Comparison of ENCODE assay signal across 8 cellular contexts in genomic region chr15:56249080-56249479, GRCh38. TPM values are rescaled to one million over a fixed set of nuclear protein-coding genes. Genes with fewer than 3 reads are reported as not detected.
A peak's percentile ranks its signal among the peaks of the same experiment; 100 is the strongest.
DNase-seq lines count a peak whose midpoint lies in the region; ATAC-seq and TF ChIP-seq lines count a peak whose summit lies in the region.

No MANE protein-coding gene starts in this region.

- H2AFZ ChIP-seq in H9 (ENCODE audit: low read length): no peak overlapping the region

- H2BK5ac ChIP-seq in H9 (ENCODE audit: insufficient read length, low read length): no peak overlapping the region

- H3K4me1 ChIP-seq in H9 (ENCODE audit: insufficient read depth, low read length) (peaks cover 3% of the 10 kb centered on the region; the same call in 1 of the 2 replicates), Peyer's patch (peaks cover 2 to 19% (median 9%) of the 10 kb centered on the region in 4 donors), thyroid gland (peaks cover 14 to 15% of the 10 kb centered on the region in 2 donors)

- DNase-seq in AG20443 (ENCODE audit: low spot score): peak; percentile 44
- DNase-seq in H9: peak; percentile 49
- DNase-seq in Peyer's patch: no peak
- DNase-seq in fibroblast of villous mesenchyme (ENCODE audit: low read depth): peak; percentile 61
- no peak for DNase-seq in thyroid gland
- no peak for DNase-seq in mesothelial cell of epicardium (ENCODE audit: low spot score in 2 of 2, unreplicated experiment in 2 of 2)
- no peak for DNase-seq in NCI-H187 treated with DMSO at 0.1 percent for 48 hours (lab: John Stamatoyannopoulos, UW)

- no peak overlapping the region for H2BK20ac ChIP-seq in H9 (ENCODE audit: low read depth, low read length, poor library complexity, severe bottlenecking)

- H3K27me3 ChIP-seq in H9 (ENCODE audit: insufficient read depth, low read length): no peaks in the 10 kb centered on the region
- no peaks in the 10 kb centered on the region for H3K27me3 ChIP-seq in Peyer's patch
- H3K27me3 ChIP-seq in thyroid gland: no peaks in the 10 kb centered on the region

- no peaks in the 10 kb centered on the region for H3K36me3 ChIP-seq in Peyer's patch
- H3K36me3 ChIP-seq in thyroid gland: no peaks in the 10 kb centered on the region

- no peak overlapping the region for H4K91ac ChIP-seq in H9 (ENCODE audit: insufficient read length, low read depth, low read length)

- no peak overlapping the region for H3K4me3 Mint-ChIP-seq in H9
- no peak overlapping the region for H3K4me3 Mint-ChIP-seq in mesothelial cell of epicardium

- peaks cover 28 to 38% of the 10 kb centered on the region in 2 experiments for H3K4me1 Mint-ChIP-seq in H9
- H3K4me1 Mint-ChIP-seq in mesothelial cell of epicardium: peaks cover 47% of the 10 kb centered on the region

- H3K23me2 ChIP-seq in H9 (ENCODE audit: insufficient read length, low read depth, low read length, poor library complexity, severe bottlenecking): peaks cover 3% of the 10 kb centered on the region

- H3K36me3 Mint-ChIP-seq in H9 (ENCODE audit: insufficient read depth in 1 of 3, low read depth in 3 of 3) (no peaks in the 10 kb centered on the region), mesothelial cell of epicardium (no peaks in the 10 kb centered on the region)

- TF ChIP-seq POLR2A in Peyer's patch (IDR thresholded peaks at IDR 0.05): no peak
- no peak for TF ChIP-seq POLR2A in thyroid gland (IDR thresholded peaks at IDR 0.05)

- no peak overlapping the region for H3K18ac ChIP-seq in H9 (ENCODE audit: insufficient read length, low read depth, low read length)

- H3T11ph ChIP-seq in H9 (ENCODE audit: low read length): no peak overlapping the region

- no peak overlapping the region for H3K23ac ChIP-seq in H9 (ENCODE audit: insufficient read length, low read depth, low read length)

- intact Hi-C loops in thyroid gland (cut with DNase I): no loop called here

- H3K56ac ChIP-seq in H9 (ENCODE audit: insufficient read length, low read depth, low read length): no peak overlapping the region

- H2BK120ac ChIP-seq in H9 (ENCODE audit: low read depth, low read length, poor library complexity, severe bottlenecking): no peak overlapping the region

- no peaks in the 10 kb centered on the region for H4K20me1 ChIP-seq in H9 (ENCODE audit: control insufficient read depth, insufficient read depth, insufficient read length)

- H3K79me2 ChIP-seq in H9 (ENCODE audit: insufficient read depth, low read length): no peaks in the 10 kb centered on the region

- H3K27ac Mint-ChIP-seq in H9 (no peak overlapping the region), mesothelial cell of epicardium (no peak overlapping the region)

- ATAC-seq in HG02610 (IDR thresholded peaks at IDR 0.05; ENCODE audit: unreplicated experiment): no peak

- no peak overlapping the region for H2BK15ac ChIP-seq in H9 (ENCODE audit: low read depth, low read length)

- TF ChIP-seq CTCF in H9 (conservative IDR thresholded peaks at IDR 0.05): peak; percentile 69
- peak in 4 of 6 experiments; percentile 13 to 53 (median 47) for TF ChIP-seq CTCF in Peyer's patch (IDR thresholded peaks at IDR 0.05)
- peak; percentile 51 for TF ChIP-seq CTCF in fibroblast of villous mesenchyme (IDR thresholded peaks at IDR 0.05; ENCODE audit: insufficient read depth, low read depth, low read length)
- TF ChIP-seq CTCF in thyroid gland (IDR thresholded peaks at IDR 0.05): peak in 2 of 6 experiments; percentile 8 to 18
- TF ChIP-seq CTCF in mesothelial cell of epicardium (IDR thresholded peaks at IDR 0.05; ENCODE audit: unreplicated experiment): no peak

- H4K8ac ChIP-seq in H9 (replicated peaks; ENCODE audit: insufficient read length, low read depth, low read length): no peak overlapping the region

- no peak overlapping the region for H2BK12ac ChIP-seq in H9 (ENCODE audit: insufficient read length, low read depth, low read length)

- no peak overlapping the region for H3K27ac ChIP-seq in H9 (ENCODE audit: insufficient read length, low read depth, low read length)
- peak overlapping the region in 2 of 4 donors; percentile 32 to 58 for H3K27ac ChIP-seq in Peyer's patch
- H3K27ac ChIP-seq in thyroid gland: no peak overlapping the region

- no peak overlapping the region for H3K9ac ChIP-seq in H9 (ENCODE audit: extremely low read depth, insufficient read length, low read length)

- H3K9me3 Mint-ChIP-seq in H9 (no peaks in the 10 kb centered on the region), mesothelial cell of epicardium (no peaks in the 10 kb centered on the region)

- H3K79me1 ChIP-seq in H9 (ENCODE audit: insufficient read depth, low read depth, low read length, poor library complexity, severe bottlenecking): no peaks in the 10 kb centered on the region

- H3K4me2 ChIP-seq in H9 (ENCODE audit: insufficient read depth, insufficient read length, low read length): no peak overlapping the region

- H3K4ac ChIP-seq in H9 (ENCODE audit: low read depth, low read length): no peak overlapping the region

- no peak overlapping the region for H3K14ac ChIP-seq in H9 (ENCODE audit: insufficient read depth, low read length)

- H3K27me3 Mint-ChIP-seq in H9 (ENCODE audit: low read depth) (no peaks in the 10 kb centered on the region), mesothelial cell of epicardium (ENCODE audit: low read depth) (peaks cover 6% of the 10 kb centered on the region)

- no peak overlapping the region for H2AK5ac ChIP-seq in H9 (ENCODE audit: insufficient read length, low read length)

- H3K4me3 ChIP-seq in Peyer's patch (no peak overlapping the region), fibroblast of villous mesenchyme (ENCODE audit: low read depth, low read length) (no peak overlapping the region), thyroid gland (replicated peaks in 1 of 3) (no peak overlapping the region)

- no peak overlapping the region for H4K5ac ChIP-seq in H9 (ENCODE audit: insufficient read length, low read depth, low read length)

- no peaks in the 10 kb centered on the region for H3K9me3 ChIP-seq in H9 (ENCODE audit: control insufficient read depth, low read depth, low read length)
- no peaks in the 10 kb centered on the region for H3K9me3 ChIP-seq in Peyer's patch
- no peaks in the 10 kb centered on the region for H3K9me3 ChIP-seq in thyroid gland

RNA-seq across cellular contexts. Expression of gene RFX7, which starts 5.4 kb away (rescaled TPM):
- 40.4 and 43.4 TPM in 2 replicates for total RNA-seq in H9 (2021)
- 10 to 100 TPM in 3 of 4 donors, 1 to 10 TPM in 1; 9.6 to 20.6 (median 16.2) TPM for total RNA-seq in Peyer's patch
- 6.4 and 9.9 TPM in 2 replicates for total RNA-seq in fibroblast of villous mesenchyme
- 10 to 100 TPM in 3 of 4 donors, 1 to 10 TPM in 1; 9.7 to 12.6 (median 11.4) TPM for total RNA-seq in thyroid gland
- total RNA-seq in mesothelial cell of epicardium: 48.9 to 53.8 TPM (median 51.2 TPM) in 3 replicates

Comparison
In these comparisons a context has a peak if more than half of its experiments do, and no peak if none do; other contexts are left out.
1. DNase-seq: peak in AG20443 (single experiment), H9 (single experiment) and fibroblast of villous mesenchyme (single experiment); none in Peyer's patch (0 of 3), thyroid gland (0 of 2), mesothelial cell of epicardium (0 of 2) and NCI-H187 treated with DMSO at 0.1 percent for 48 hours (single experiment).